1 cellular context compared by ENCODE assay signal in genomic region chr11:108122166-108122628, GRCh38.
TF ChIP-seq lines count a peak whose summit lies in the region.

No MANE protein-coding gene starts in this region.

TF ChIP-seq in HEK293, 187 proteins besides CTCF, POLR2A, EP300 and RAD21 (continued from another document):
- TF ChIP-seq TCF7L2 (IDR thresholded peaks at IDR 0.05; ENCODE audit: borderline replicate concordance, low read depth, low read length) = peak; percentile 36; the same call in 1 of the 2 replicates
- no peak for TF ChIP-seq ZNF580 (tag by site-specific recombination; IDR thresholded peaks at IDR 0.05)
- TF ChIP-seq ZNF341 (tag by site-specific recombination; IDR thresholded peaks at IDR 0.05; ENCODE audit: low read depth) = no peak
- TF ChIP-seq WT1 (tag by site-specific recombination; IDR thresholded peaks at IDR 0.05) = 0 out of 2 replicates have a peak, but pooled peaks have one; percentile 24
- no peak for TF ChIP-seq ZNF302 (tag by site-specific recombination; IDR thresholded peaks at IDR 0.05; ENCODE audit: low read depth)
- TF ChIP-seq, protein P1, sequence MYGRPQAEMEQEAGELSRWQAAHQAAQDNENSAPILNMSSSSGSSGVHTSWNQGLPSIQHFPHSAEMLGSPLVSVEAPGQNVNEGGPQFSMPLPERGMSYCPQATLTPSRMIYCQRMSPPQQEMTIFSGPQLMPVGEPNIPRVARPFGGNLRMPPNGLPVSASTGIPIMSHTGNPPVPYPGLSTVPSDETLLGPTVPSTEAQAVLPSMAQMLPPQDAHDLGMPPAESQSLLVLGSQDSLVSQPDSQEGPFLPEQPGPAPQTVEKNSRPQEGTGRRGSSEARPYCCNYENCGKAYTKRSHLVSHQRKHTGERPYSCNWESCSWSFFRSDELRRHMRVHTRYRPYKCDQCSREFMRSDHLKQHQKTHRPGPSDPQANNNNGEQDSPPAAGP (tag by site-specific recombination; IDR thresholded peaks at IDR 0.05) = peak; percentile 84
- TF ChIP-seq ZBTB20 (tag by site-specific recombination; IDR thresholded peaks at IDR 0.05) = no peak
- TF ChIP-seq FEZF1 (tag by site-specific recombination; IDR thresholded peaks at IDR 0.05) = peak; percentile 60; the same call in 1 of the 2 replicates
- TF ChIP-seq KLF7 (tag by site-specific recombination; IDR thresholded peaks at IDR 0.05; ENCODE audit: borderline replicate concordance) = peak; percentile 28; the same call in 1 of the 2 replicates
- TF ChIP-seq ZNF121 (tag by site-specific recombination; IDR thresholded peaks at IDR 0.05) = no peak
- TF ChIP-seq ZNF558 (tag by site-specific recombination; IDR thresholded peaks at IDR 0.05) = no peak
- TF ChIP-seq, protein P2, sequence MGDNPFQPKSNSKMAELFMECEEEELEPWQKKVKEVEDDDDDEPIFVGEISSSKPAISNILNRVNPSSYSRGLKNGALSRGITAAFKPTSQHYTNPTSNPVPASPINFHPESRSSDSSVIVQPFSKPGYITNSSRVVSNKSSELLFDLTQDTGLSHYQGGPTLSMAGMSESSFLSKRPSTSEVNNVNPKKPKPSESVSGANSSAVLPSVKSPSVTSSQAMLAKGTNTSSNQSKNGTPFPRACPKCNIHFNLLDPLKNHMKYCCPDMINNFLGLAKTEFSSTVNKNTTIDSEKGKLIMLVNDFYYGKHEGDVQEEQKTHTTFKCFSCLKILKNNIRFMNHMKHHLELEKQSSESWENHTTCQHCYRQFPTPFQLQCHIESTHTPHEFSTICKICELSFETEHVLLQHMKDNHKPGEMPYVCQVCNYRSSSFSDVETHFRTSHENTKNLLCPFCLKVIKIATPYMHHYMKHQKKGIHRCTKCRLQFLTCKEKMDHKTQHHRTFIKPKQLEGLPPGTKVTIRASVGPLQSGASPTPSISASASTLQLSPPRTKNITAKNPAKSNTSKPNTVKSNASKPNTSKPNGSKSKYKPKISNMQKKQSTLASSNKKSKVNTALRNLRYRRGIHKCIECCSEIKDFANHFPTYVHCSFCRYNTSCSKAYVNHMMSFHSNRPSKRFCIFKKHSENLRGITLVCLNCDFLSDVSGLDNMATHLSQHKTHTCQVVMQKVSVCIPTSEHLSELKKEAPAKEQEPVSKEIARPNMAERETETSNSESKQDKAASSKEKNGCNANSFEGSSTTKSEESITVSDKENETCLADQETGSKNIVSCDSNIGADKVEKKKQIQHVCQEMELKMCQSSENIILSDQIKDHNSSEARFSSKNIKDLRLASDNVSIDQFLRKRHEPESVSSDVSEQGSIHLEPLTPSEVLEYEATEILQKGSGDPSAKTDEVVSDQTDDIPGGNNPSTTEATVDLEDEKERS (tag by site-specific recombination; IDR thresholded peaks at IDR 0.05) = no peak
- TF ChIP-seq ZIC2 (tag by site-specific recombination; IDR thresholded peaks at IDR 0.05) = peak; percentile 53
- TF ChIP-seq ZNF530 (tag by site-specific recombination; IDR thresholded peaks at IDR 0.05; ENCODE audit: low read depth) = no peak
- TF ChIP-seq, protein P3, sequence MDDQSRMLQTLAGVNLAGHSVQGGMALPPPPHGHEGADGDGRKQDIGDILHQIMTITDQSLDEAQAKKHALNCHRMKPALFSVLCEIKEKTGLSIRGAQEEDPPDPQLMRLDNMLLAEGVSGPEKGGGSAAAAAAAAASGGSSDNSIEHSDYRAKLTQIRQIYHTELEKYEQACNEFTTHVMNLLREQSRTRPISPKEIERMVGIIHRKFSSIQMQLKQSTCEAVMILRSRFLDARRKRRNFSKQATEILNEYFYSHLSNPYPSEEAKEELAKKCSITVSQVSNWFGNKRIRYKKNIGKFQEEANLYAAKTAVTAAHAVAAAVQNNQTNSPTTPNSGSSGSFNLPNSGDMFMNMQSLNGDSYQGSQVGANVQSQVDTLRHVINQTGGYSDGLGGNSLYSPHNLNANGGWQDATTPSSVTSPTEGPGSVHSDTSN (CRISPR knock-in tag; IDR thresholded peaks at IDR 0.05) = no peak
